ENCODE assay signal across 8 cellular contexts in the genomic region with DNA sequence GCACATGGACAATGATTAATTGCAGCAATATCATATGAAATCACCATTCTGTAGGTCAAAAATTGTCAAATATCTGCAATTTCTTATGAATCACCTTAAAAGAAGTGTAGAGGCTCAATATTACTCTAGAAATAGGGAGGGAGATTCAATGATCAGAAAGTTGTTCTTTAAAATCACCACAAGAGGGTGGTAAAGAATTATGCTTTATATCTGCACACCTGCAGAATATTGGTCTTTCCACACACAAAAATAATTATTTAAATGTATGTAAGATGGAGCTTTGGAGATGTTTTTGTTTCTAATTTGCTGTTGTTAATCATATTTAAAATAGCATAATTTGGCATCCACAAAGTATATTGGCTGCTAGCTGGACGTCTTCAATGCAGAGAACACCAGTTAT.
DNase-seq lines count a peak whose midpoint lies in the region; ATAC-seq, FAIRE-seq and TF ChIP-seq lines count a peak whose summit lies in the region.
"Not testable (repeated sequence)": the region's sequence is repeated elsewhere in the genome, so short reads cannot be mapped to it uniquely, and the experiment has no call there.

No MANE protein-coding gene starts in this region.

- not testable (repeated sequence) for H3K27me3 ChIP-seq in heart left ventricle

- not testable (repeated sequence) for H3K4me1 Mint-ChIP-seq in progenitor cell of endocrine pancreas (ENCODE audit: low read depth)

- WGBS in heart left ventricle, 4 donors, result 30 to 49% (median 36%) methylated on average over 1 of the region's 1 CpG

- ATAC-seq in GM18505 (IDR thresholded peaks at IDR 0.05; ENCODE audit: unreplicated experiment), result peak; percentile 64
- peak; percentile 77 for ATAC-seq in HG02885 (IDR thresholded peaks at IDR 0.05; ENCODE audit: poor library complexity, unreplicated experiment)
- ATAC-seq in heart left ventricle, result not testable (repeated sequence)

- TF ChIP-seq CTCF in AG10803 (conservative IDR thresholded peaks at IDR 0.05; ENCODE audit: low read length) (peak; percentile 53), heart left ventricle (IDR thresholded peaks at IDR 0.05) (peak in 10 of 12 donors; percentile 19 to 55 (median 36)), progenitor cell of endocrine pancreas (IDR thresholded peaks at IDR 0.05; ENCODE audit: unreplicated experiment) (peak; percentile 66)
- TF ChIP-seq CTCF in cardiac fibroblast (IDR thresholded peaks at IDR 0.05; ENCODE audit: low read depth, low read length), result not testable (repeated sequence)

- DNase-seq in AG10803 (ENCODE audit: low read depth), result peak; percentile 12
- DNase-seq in NCI-H1092 treated with DMSO at 0.1 percent for 48 hours (lab: John Stamatoyannopoulos, UW), result peak; percentile 3
- peak; percentile 26 for DNase-seq in RCC 7860 (ENCODE audit: low spot score)
- peak; percentile 30 to 46 for DNase-seq in cardiac fibroblast (ENCODE audit: low read depth in 2 of 2)
- DNase-seq in heart left ventricle; progenitor cell of endocrine pancreas (ENCODE audit: low spot score, unreplicated experiment): not testable (repeated sequence)

- H3K27ac ChIP-seq in heart left ventricle, result not testable (repeated sequence)

- not testable (repeated sequence) for H3K4me3 ChIP-seq in AG10803 (ENCODE audit: low read length); cardiac fibroblast (replicated peaks in 1 of 2; ENCODE audit: low read depth in 2 of 2, low read length in 2 of 2); heart left ventricle

- not testable (repeated sequence) for H3K9me3 Mint-ChIP-seq in progenitor cell of endocrine pancreas (ENCODE audit: low read depth)

- intact Hi-C loops in heart left ventricle (cut with DNase I), result not testable (repeated sequence)

- not testable (repeated sequence) for H3K27me3 Mint-ChIP-seq in progenitor cell of endocrine pancreas

- H3K27ac Mint-ChIP-seq in progenitor cell of endocrine pancreas, result not testable (repeated sequence)

- not testable (repeated sequence) for H3K4me3 Mint-ChIP-seq in progenitor cell of endocrine pancreas (ENCODE audit: low read depth)

- H3K4me1 ChIP-seq in heart left ventricle, result not testable (repeated sequence)

- FAIRE-seq in RCC 7860 (lab: Jason Lieb, UNC), result peak; percentile 77

- TF ChIP-seq POLR2A in GM18505 (IDR thresholded peaks at IDR 0.05; ENCODE audit: borderline replicate concordance, extremely low read depth, insufficient read depth, insufficient read length); heart left ventricle (IDR thresholded peaks at IDR 0.05): not testable (repeated sequence)

- H3K9me3 ChIP-seq in heart left ventricle, result not testable (repeated sequence)

- not testable (repeated sequence) for H3K36me3 Mint-ChIP-seq in progenitor cell of endocrine pancreas (ENCODE audit: insufficient read depth)

- H3K36me3 ChIP-seq in heart left ventricle, result not testable (repeated sequence)
